ENCODE assay signal across 8 cellular contexts in genomic region chr11:73661035-73661628, GRCh38. TPM values are rescaled to one million over a fixed set of nuclear protein-coding genes. Genes with fewer than 3 reads are reported as not detected.
DNase-seq lines count a peak whose midpoint lies in the region; ATAC-seq and TF ChIP-seq lines count a peak whose summit lies in the region.

No MANE protein-coding gene starts in this region.

- H3K27ac ChIP-seq in ovary, result no peak overlapping the region
- no peak overlapping the region for H3K27ac ChIP-seq in testis

- H3K27ac Mint-ChIP-seq in activated naive CD8-positive, alpha-beta T cell, result no peak overlapping the region

- H3K9me2 ChIP-seq in Loucy (replicated peaks; ENCODE audit: low read depth, low read length), result no peaks in the 10 kb centered on the region

- intact Hi-C loops in Right ventricle myocardium inferior (cut with DNase I) (loop anchor here (1.0 to 5.0 kb wide), 3 partner anchors 36 to 309 kb away; no protein-coding TSS in a partner anchor), ovary (cut with DNase I) (loop anchor here in 2 of 4 donors (2.0 to 5.0 kb wide), 2 partner anchors 34 to 256 kb away; no protein-coding TSS in a partner anchor), testis (cut with DNase I; ENCODE audit: low total_unique reads) (no loop called here)

- no peaks in the 10 kb centered on the region for H4K20me1 ChIP-seq in Loucy (ENCODE audit: insufficient read depth, low read length, poor library complexity, severe bottlenecking)

- no peaks in the 10 kb centered on the region for H3K9me3 ChIP-seq in Loucy (ENCODE audit: insufficient read depth, low read depth, low read length)
- H3K9me3 ChIP-seq in ovary, result no peaks in the 10 kb centered on the region
- no peaks in the 10 kb centered on the region for H3K9me3 ChIP-seq in testis

- H3K27me3 ChIP-seq in Loucy (ENCODE audit: insufficient read depth, low read length, poor library complexity, severe bottlenecking) (no peaks in the 10 kb centered on the region), ovary (no peaks in the 10 kb centered on the region), testis (no peaks in the 10 kb centered on the region)

- H3K4me3 ChIP-seq in Loucy (ENCODE audit: low read length, poor library complexity, severe bottlenecking) (no peak overlapping the region), ovary (peak overlapping the region; percentile 21), testis (peak overlapping the region in 1 of 2 donors; percentile 27)

- H3K79me2 ChIP-seq in Loucy (ENCODE audit: insufficient read depth, low read length), result no peaks in the 10 kb centered on the region

- H3F3A ChIP-seq in Loucy (ENCODE audit: low read depth), result no peaks in the 10 kb centered on the region

- no peaks in the 10 kb centered on the region for H3K36me3 Mint-ChIP-seq in activated naive CD8-positive, alpha-beta T cell

- H3K4me1 Mint-ChIP-seq in activated naive CD8-positive, alpha-beta T cell (ENCODE audit: low read depth), result peaks cover 12% of the 10 kb centered on the region

- H3K9ac ChIP-seq in Loucy (ENCODE audit: low read depth, low read length, poor library complexity, severe bottlenecking), result no peak overlapping the region

- peaks cover 22% of the 10 kb centered on the region for H3K4me1 ChIP-seq in Loucy (ENCODE audit: insufficient read depth, low read length, poor library complexity, severe bottlenecking)
- H3K4me1 ChIP-seq in ovary (ENCODE audit: insufficient read depth), result peaks cover 5% of the 10 kb centered on the region
- no peaks in the 10 kb centered on the region for H3K4me1 ChIP-seq in testis

- DNase-seq in C1 segment of cervical spinal cord (lab: John Stamatoyannopoulos, UW) (peak in 13 of 14 donors; percentile 19 to 92 (median 82)), SKM-1 treated with dmso at 0.1 percent for 144 hours (lab: John Stamatoyannopoulos, UW; ENCODE audit: unreplicated experiment) (peak; percentile 77), Right ventricle myocardium inferior (ENCODE audit: missing footprints) (peak; percentile 94), ovary (peak; percentile 85 to 95 (median 92)), testis (peak; percentile 92)

- H3K4me2 ChIP-seq in Loucy (ENCODE audit: low read depth, low read length, poor library complexity, severe bottlenecking), result no peak overlapping the region

- peak; percentile 79 for ATAC-seq in GM21360 (IDR thresholded peaks at IDR 0.05; ENCODE audit: unreplicated experiment)
- ATAC-seq in Right ventricle myocardium inferior, result peak; percentile 96

- no peak overlapping the region for H2AFZ ChIP-seq in Loucy (ENCODE audit: low read length)

- no peaks in the 10 kb centered on the region for H3K27me3 Mint-ChIP-seq in activated naive CD8-positive, alpha-beta T cell

- peak; percentile 74 for TF ChIP-seq CTCF in Loucy (conservative IDR thresholded peaks at IDR 0.05; ENCODE audit: low read length)
- peak; percentile 91 to 99 (median 98) for TF ChIP-seq CTCF in ovary (IDR thresholded peaks at IDR 0.05)
- peak; percentile 84 to 95 (median 93) for TF ChIP-seq CTCF in testis (IDR thresholded peaks at IDR 0.05)

- no peaks in the 10 kb centered on the region for H3K9me3 Mint-ChIP-seq in activated naive CD8-positive, alpha-beta T cell (ENCODE audit: low read depth)

- TF ChIP-seq POLR2A in ovary (IDR thresholded peaks at IDR 0.05) (no peak), testis (IDR thresholded peaks at IDR 0.05) (no peak)

- H3K36me3 ChIP-seq in Loucy (ENCODE audit: insufficient read depth, low read length) (no peaks in the 10 kb centered on the region), ovary (no peaks in the 10 kb centered on the region), testis (ENCODE audit: low read depth, missing control alignments) (no peaks in the 10 kb centered on the region)

- WGBS in ovary, 3 donors, result 2 to 9% (median 7%) methylated on average over 38 to 40 of the region's 40 CpGs
- WGBS in testis, 2 donors, result 0 to 19% methylated on average over 14 to 33 of the region's 40 CpGs

- no peak for TF ChIP-seq EP300 in ovary (IDR thresholded peaks at IDR 0.05)

- H3K4me3 Mint-ChIP-seq in activated naive CD8-positive, alpha-beta T cell, result peak overlapping the region; percentile 20

RNA-seq across cellular contexts. Expression of gene PLEKHB1, which starts 14.8 kb away (rescaled TPM):
- total RNA-seq in Right ventricle myocardium inferior (8.4 TPM), ovary (10 to 100 TPM in 3 of 7 donors, 1 to 10 TPM in 4; 2.5 to 41.6 (median 8.3) TPM), testis (10 to 100 TPM; 62.1 to 71.5 TPM)
- polyA plus RNA-seq in ovary (1 to 10 TPM; 1.4 to 9.6 TPM), testis (ENCODE audit: insufficient read depth, low read depth, low replicate concordance) (54.9 TPM)
